In genomic region chr1:45752441-45753052, GRCh38 we compare ENCODE assay signal across 1 cellular context.
TF ChIP-seq lines count a peak whose summit lies in the region.

No MANE protein-coding gene starts in this region.

TF ChIP-seq in K562, 482 proteins besides CTCF, POLR2A, EP300 and RAD21 (continued from another document):
- TF ChIP-seq ZNF740 (CRISPR knock-in tag; IDR thresholded peaks at IDR 0.05) (no peak), ZNF740 (tag; IDR thresholded peaks at IDR 0.05) (peak in 1 of 2 experiments; percentile 58; a peak in 1 of 4 replicates), FOXK2 (conservative IDR thresholded peaks at IDR 0.05 in 1 of 2, IDR thresholded peaks at IDR 0.05 in 1 of 2; ENCODE audit: low read depth in 2 of 2) (0 out of 4 replicates have a peak, but pooled peaks of 1 of the 2 experiments have one; percentile 47), MIER1 (IDR thresholded peaks at IDR 0.05; ENCODE audit: low read depth) (no peak), ELF1 (tag; IDR thresholded peaks at IDR 0.05) (peak; percentile 29; the same call in 1 of the 2 replicates), ZNF263 (CRISPR knock-in tag; IDR thresholded peaks at IDR 0.05; ENCODE audit: borderline replicate concordance) (no peak), SETDB1 (IDR thresholded peaks at IDR 0.05; ENCODE audit: low read length) (no peak), ZNF384 (IDR thresholded peaks at IDR 0.05; ENCODE audit: low read depth, low read length) (no peak), SMAD4 (CRISPR knock-in tag; conservative IDR thresholded peaks at IDR 0.05) (peak; percentile 55), TCFL5 (CRISPR knock-in tag; conservative IDR thresholded peaks at IDR 0.05) (no peak), TCF7 (IDR thresholded peaks at IDR 0.05; ENCODE audit: borderline replicate concordance) (no peak), ERF (CRISPR knock-in tag; IDR thresholded peaks at IDR 0.05) (0 out of 2 replicates have a peak, but pooled peaks have one; percentile 45)
- TF ChIP-seq, protein P1, sequence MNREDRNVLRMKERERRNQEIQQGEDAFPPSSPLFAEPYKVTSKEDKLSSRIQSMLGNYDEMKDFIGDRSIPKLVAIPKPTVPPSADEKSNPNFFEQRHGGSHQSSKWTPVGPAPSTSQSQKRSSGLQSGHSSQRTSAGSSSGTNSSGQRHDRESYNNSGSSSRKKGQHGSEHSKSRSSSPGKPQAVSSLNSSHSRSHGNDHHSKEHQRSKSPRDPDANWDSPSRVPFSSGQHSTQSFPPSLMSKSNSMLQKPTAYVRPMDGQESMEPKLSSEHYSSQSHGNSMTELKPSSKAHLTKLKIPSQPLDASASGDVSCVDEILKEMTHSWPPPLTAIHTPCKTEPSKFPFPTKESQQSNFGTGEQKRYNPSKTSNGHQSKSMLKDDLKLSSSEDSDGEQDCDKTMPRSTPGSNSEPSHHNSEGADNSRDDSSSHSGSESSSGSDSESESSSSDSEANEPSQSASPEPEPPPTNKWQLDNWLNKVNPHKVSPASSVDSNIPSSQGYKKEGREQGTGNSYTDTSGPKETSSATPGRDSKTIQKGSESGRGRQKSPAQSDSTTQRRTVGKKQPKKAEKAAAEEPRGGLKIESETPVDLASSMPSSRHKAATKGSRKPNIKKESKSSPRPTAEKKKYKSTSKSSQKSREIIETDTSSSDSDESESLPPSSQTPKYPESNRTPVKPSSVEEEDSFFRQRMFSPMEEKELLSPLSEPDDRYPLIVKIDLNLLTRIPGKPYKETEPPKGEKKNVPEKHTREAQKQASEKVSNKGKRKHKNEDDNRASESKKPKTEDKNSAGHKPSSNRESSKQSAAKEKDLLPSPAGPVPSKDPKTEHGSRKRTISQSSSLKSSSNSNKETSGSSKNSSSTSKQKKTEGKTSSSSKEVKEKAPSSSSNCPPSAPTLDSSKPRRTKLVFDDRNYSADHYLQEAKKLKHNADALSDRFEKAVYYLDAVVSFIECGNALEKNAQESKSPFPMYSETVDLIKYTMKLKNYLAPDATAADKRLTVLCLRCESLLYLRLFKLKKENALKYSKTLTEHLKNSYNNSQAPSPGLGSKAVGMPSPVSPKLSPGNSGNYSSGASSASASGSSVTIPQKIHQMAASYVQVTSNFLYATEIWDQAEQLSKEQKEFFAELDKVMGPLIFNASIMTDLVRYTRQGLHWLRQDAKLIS (CRISPR knock-in tag; IDR thresholded peaks at IDR 0.05): 0 out of 2 replicates have a peak, but pooled peaks have one; percentile 9
